In genomic region chr5:5209510-5210286, GRCh38 we compare ENCODE assay signal across 21 cellular contexts.
A peak's percentile ranks its signal among the peaks of the same experiment; 100 is the strongest.
DNase-seq lines count a peak whose midpoint lies in the region; ATAC-seq and TF ChIP-seq lines count a peak whose summit lies in the region.
"Had no signal": no experiment of that assay in that cellular context is flagged by ENCODE, and none has a peak within 500 bp of the region (broad histone marks: within the 10 kb centered on the region; RNA-seq: fewer than 3 reads in every experiment).

No MANE protein-coding gene starts in this region.

- peak overlapping the region; percentile 76 for H3K27ac ChIP-seq in VCaP
- H3K27ac ChIP-seq in trophoblast cell (ENCODE audit: low read depth, low read length): peak overlapping the region; percentile 4
- no peak overlapping the region for H3K27ac ChIP-seq in aorta (ENCODE audit: low read depth in 1 of 2, low read length in 2 of 2)

- H3K14ac ChIP-seq in trophoblast cell (ENCODE audit: low read length): no peak overlapping the region

- H3K79me1 ChIP-seq in trophoblast cell (ENCODE audit: low read length): no peaks in the 10 kb centered on the region

- no peak overlapping the region for H2BK5ac ChIP-seq in trophoblast cell (ENCODE audit: low read depth, low read length, poor library complexity)

- peaks cover 13% of the 10 kb centered on the region for H3K4me1 Mint-ChIP-seq in type B pancreatic cell (ENCODE audit: unreplicated experiment)
- H3K4me1 Mint-ChIP-seq: CD4-positive, CD25-positive, alpha-beta regulatory T cell; CD8-positive, alpha-beta memory T cell had no signal

- H3K4me3 ChIP-seq in trophoblast cell (ENCODE audit: low read depth, low read length): no peak overlapping the region
- no peak overlapping the region for H3K4me3 ChIP-seq in aorta (ENCODE audit: low read length in 2 of 2)

- H3K9ac ChIP-seq in trophoblast cell (ENCODE audit: low read length): no peak overlapping the region

- H3K79me2 ChIP-seq in trophoblast cell (ENCODE audit: control insufficient read depth, insufficient read depth, low read length, poor library complexity): no peaks in the 10 kb centered on the region

- H3K4ac ChIP-seq in trophoblast cell (ENCODE audit: low read depth, low read length): no peak overlapping the region

- no peaks in the 10 kb centered on the region for H3K36me3 Mint-ChIP-seq in type B pancreatic cell
- H3K36me3 Mint-ChIP-seq: CD4-positive, CD25-positive, alpha-beta regulatory T cell; CD8-positive, alpha-beta memory T cell had no signal

- no peak overlapping the region for H2AK5ac ChIP-seq in trophoblast cell (ENCODE audit: low read length)

- H3K4me2 ChIP-seq in trophoblast cell (ENCODE audit: low read length): no peak overlapping the region

- H4K91ac ChIP-seq in trophoblast cell (ENCODE audit: low read depth, low read length): no peak overlapping the region

- no peak for ATAC-seq in aorta (ENCODE audit: low FRiP score)
- ATAC-seq: HCT116 had no signal

- H3K36me3 ChIP-seq in trophoblast cell (ENCODE audit: control insufficient read depth in 1 of 2, insufficient read depth in 2 of 2, low read length in 2 of 2) (peaks cover 0 to 2% of the 10 kb centered on the region in 2 experiments), aorta (ENCODE audit: control insufficient read depth in 1 of 2, insufficient read depth in 2 of 2, low read length in 1 of 2) (no peaks in the 10 kb centered on the region)
- H3K36me3 ChIP-seq: BE2C had no signal

- TF ChIP-seq CTCF in VCaP (conservative IDR thresholded peaks at IDR 0.05) (no peak), type B pancreatic cell (conservative IDR thresholded peaks at IDR 0.05) (no peak)

- no peak overlapping the region for H3K18ac ChIP-seq in trophoblast cell (ENCODE audit: low read length)

- H3K27me3 Mint-ChIP-seq in type B pancreatic cell: no peaks in the 10 kb centered on the region
- H3K27me3 Mint-ChIP-seq: CD8-positive, alpha-beta memory T cell had no signal

- no peak overlapping the region for H3K23ac ChIP-seq in trophoblast cell (ENCODE audit: low read length)

- H3K4me1 ChIP-seq in trophoblast cell (ENCODE audit: control insufficient read depth in 1 of 2, insufficient read depth in 2 of 2, low read length in 2 of 2) (no peaks in the 10 kb centered on the region), aorta (ENCODE audit: control insufficient read depth in 1 of 2, insufficient read depth in 2 of 2, low read length in 2 of 2) (no peaks in the 10 kb centered on the region)

- DNase-seq in left kidney (ENCODE audit: low read depth, low spot score) (peak; percentile 14), trophoblast cell (no peak), type B pancreatic cell (ENCODE audit: extremely low spot score, unreplicated experiment) (no peak), LoVo (ENCODE audit: low spot score) (no peak), ureter (ENCODE audit: low spot score) (no peak), aorta (no peak)
- DNase-seq: ACHN; BE2C; CD4-positive, CD25-positive, alpha-beta regulatory T cell; CD8-positive, alpha-beta memory T cell; COR-L47; DMS 273 treated with DMSO at 0.1 percent for 48 hours; DMS53; DND-41; EL; GOT3; H7; HFFc6; IMR-90 had no signal

- H4K12ac ChIP-seq in trophoblast cell (ENCODE audit: low read depth, low read length): no peak overlapping the region

- intact Hi-C loops in aorta (cut with DNase I): no loop called here

- H3K27me3 ChIP-seq in trophoblast cell (ENCODE audit: insufficient read depth, low read length): no peaks in the 10 kb centered on the region
- H3K27me3 ChIP-seq in aorta (ENCODE audit: control insufficient read depth in 1 of 2, insufficient read depth in 2 of 2, low read length in 1 of 2): no peaks in the 10 kb centered on the region
- H3K27me3 ChIP-seq: BE2C had no signal

- no peaks in the 10 kb centered on the region for H3K9me3 ChIP-seq in trophoblast cell (ENCODE audit: insufficient read depth, low read depth, low read length)
- H3K9me3 ChIP-seq in aorta (ENCODE audit: control insufficient read depth, low read length): no peaks in the 10 kb centered on the region
- H3K9me3 ChIP-seq: BE2C had no signal

- no CpG with 5 or more reads among the region's 5 CpGs for WGBS in trophoblast cell (ENCODE audit: extremely low coverage, insufficient coverage, insufficient read length)
- WGBS in aorta, 2 donors: 19 to 20% methylated on average over 5 of the region's 5 CpGs

- H2AFZ ChIP-seq in trophoblast cell (ENCODE audit: insufficient read depth, low read length, poor library complexity): no peak overlapping the region

- H2BK120ac ChIP-seq in trophoblast cell (ENCODE audit: insufficient read depth, low read length, poor library complexity): no peak overlapping the region

- H3K27ac Mint-ChIP-seq in type B pancreatic cell: no peak overlapping the region
- H3K27ac Mint-ChIP-seq: CD4-positive, CD25-positive, alpha-beta regulatory T cell; CD8-positive, alpha-beta memory T cell; HFFc6 had no signal

- no peak overlapping the region for H2BK12ac ChIP-seq in trophoblast cell (ENCODE audit: low read length)

- H4K8ac ChIP-seq in trophoblast cell (ENCODE audit: low read depth, low read length): no peak overlapping the region

- peaks cover 6% of the 10 kb centered on the region for H3K9me3 Mint-ChIP-seq in type B pancreatic cell
- H3K9me3 Mint-ChIP-seq: HFFc6 had no signal

- peak overlapping the region; percentile 21 for H3K4me3 Mint-ChIP-seq in type B pancreatic cell
- H3K4me3 Mint-ChIP-seq: CD4-positive, CD25-positive, alpha-beta regulatory T cell; CD8-positive, alpha-beta memory T cell; HFFc6 had no signal

Comparison
In these comparisons a context has a peak if more than half of its experiments do, and no peak if none do; other contexts are left out.
1. H3K27ac ChIP-seq: peak in VCaP (single experiment) and trophoblast cell (single experiment); none in aorta (0 of 2).